In the genomic region with DNA sequence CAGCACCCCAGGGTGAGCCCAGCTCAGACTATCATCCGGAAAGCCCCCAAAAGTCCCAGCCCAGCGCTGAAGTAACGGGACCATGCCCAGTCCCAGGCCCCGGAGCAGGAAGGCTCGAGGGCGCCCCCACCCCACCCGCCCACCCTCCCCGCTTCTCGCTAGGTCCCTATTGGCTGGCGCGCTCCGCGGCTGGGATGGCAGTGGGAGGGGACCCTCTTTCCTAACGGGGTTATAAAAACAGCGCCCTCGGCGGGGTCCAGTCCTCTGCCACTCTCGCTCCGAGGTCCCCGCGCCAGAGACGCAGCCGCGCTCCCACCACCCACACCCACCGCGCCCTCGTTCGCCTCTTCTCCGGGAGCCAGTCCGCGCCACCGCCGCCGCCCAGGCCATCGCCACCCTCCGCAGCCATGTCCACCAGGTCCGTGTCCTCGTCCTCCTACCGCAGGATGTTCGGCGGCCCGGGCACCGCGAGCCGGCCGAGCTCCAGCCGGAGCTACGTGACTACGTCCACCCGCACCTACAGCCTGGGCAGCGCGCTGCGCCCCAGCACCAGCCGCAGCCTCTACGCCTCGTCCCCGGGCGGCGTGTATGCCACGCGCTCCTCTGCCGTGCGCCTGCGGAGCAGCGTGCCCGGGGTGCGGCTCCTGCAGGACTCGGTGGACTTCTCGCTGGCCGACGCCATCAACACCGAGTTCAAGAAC, we compare ENCODE assay signal across 8 cellular contexts. TPM values are rescaled to one million over a fixed set of nuclear protein-coding genes. Genes with fewer than 3 reads are reported as not detected.
DNase-seq lines count a peak whose midpoint lies in the region; ATAC-seq, FAIRE-seq and TF ChIP-seq lines count a peak whose summit lies in the region.

No MANE protein-coding gene starts in this region.

- H3K4me3 ChIP-seq in GM06990 (replicated peaks; ENCODE audit: low read depth, low read length), result peak overlapping the region; percentile 89
- peak overlapping the region; percentile 80 for H3K4me3 ChIP-seq in psoas muscle

- H3K4me3 Mint-ChIP-seq in activated naive CD4-positive, alpha-beta T cell treated with anti-CD3 and anti-CD28 coated beads, Interleukin-2, amount 50 U/mL, for 24 hours, result peak overlapping the region; percentile 94

- in situ Hi-C loops in SK-MEL-5 (cut with HindIII; ENCODE audit: low pct_unique_long_range_greater_than_20kb, low sequenced_read_pairs), result loop anchor here (25.0 kb wide), 1 partner anchor 367 kb away; no protein-coding TSS in a partner anchor

- H3K9me3 Mint-ChIP-seq in activated naive CD4-positive, alpha-beta T cell treated with anti-CD3 and anti-CD28 coated beads, Interleukin-2, amount 50 U/mL, for 24 hours, result no peaks in the 10 kb centered on the region

- DNase-seq in GM06990 (ENCODE audit: extremely low read depth, insufficient read length) (peak; percentile 84), SK-MEL-5 (ENCODE audit: low read depth, low spot score) (peak; percentile 86), Right ventricle myocardium superior (peak; percentile 95), psoas muscle (peak; percentile 90 to 94), urothelium cell line (ENCODE audit: low spot score) (peak; percentile 92), NCI-H2196 treated with DMSO at 0.1 percent for 48 hours (lab: John Stamatoyannopoulos, UW; ENCODE audit: unreplicated experiment) (no peak)

- H3K9me3 ChIP-seq in psoas muscle, result no peaks in the 10 kb centered on the region

- no peaks in the 10 kb centered on the region for H3K27me3 ChIP-seq in GM06990 (replicated peaks; ENCODE audit: control insufficient read depth, insufficient read depth, low read length)
- peaks cover 0 to 74% (median 8%) of the 10 kb centered on the region in 3 donors for H3K27me3 ChIP-seq in psoas muscle (ENCODE audit: insufficient read depth in 3 of 3, low read length in 2 of 3)

- peaks cover 22% of the 10 kb centered on the region for H3K4me1 ChIP-seq in psoas muscle

- no peak for FAIRE-seq in urothelium cell line (lab: Jason Lieb, UNC)

- peaks cover 56% of the 10 kb centered on the region for H3K4me1 Mint-ChIP-seq in activated naive CD4-positive, alpha-beta T cell treated with anti-CD3 and anti-CD28 coated beads, Interleukin-2, amount 50 U/mL, for 24 hours

- WGBS in psoas muscle, 3 donors, result 1% methylated on average over 60 to 72 of the region's 72 CpGs

- H3K27ac ChIP-seq in psoas muscle, result peak overlapping the region; percentile 83

- intact Hi-C loops in Right ventricle myocardium superior (cut with DNase I) (no loop called here), psoas muscle (cut with DNase I) (no loop called here)

- peak overlapping the region; percentile 94 for H3K27ac Mint-ChIP-seq in activated naive CD4-positive, alpha-beta T cell treated with anti-CD3 and anti-CD28 coated beads, Interleukin-2, amount 50 U/mL, for 24 hours

- H3K36me3 Mint-ChIP-seq in activated naive CD4-positive, alpha-beta T cell treated with anti-CD3 and anti-CD28 coated beads, Interleukin-2, amount 50 U/mL, for 24 hours, result peaks cover 9% of the 10 kb centered on the region

- H3K36me3 ChIP-seq in GM06990 (ENCODE audit: control insufficient read depth, insufficient read depth, low read length) (peaks cover 3% of the 10 kb centered on the region), psoas muscle (ENCODE audit: insufficient read depth in 1 of 2, low read depth in 1 of 2) (peaks cover 3 to 29% of the 10 kb centered on the region in 2 donors)

- no peaks in the 10 kb centered on the region for H3K27me3 Mint-ChIP-seq in activated naive CD4-positive, alpha-beta T cell treated with anti-CD3 and anti-CD28 coated beads, Interleukin-2, amount 50 U/mL, for 24 hours

- peak; percentile 20 for ATAC-seq in HG02759 (IDR thresholded peaks at IDR 0.05; ENCODE audit: unreplicated experiment)
- peak; percentile 86 for ATAC-seq in Right ventricle myocardium superior (ENCODE audit: poor library complexity)
- peak; percentile 62 to 76 (median 66) for ATAC-seq in psoas muscle

- TF ChIP-seq CTCF in GM06990 (IDR thresholded peaks at IDR 0.05; ENCODE audit: insufficient read depth, low read length, poor library complexity, severe bottlenecking), result no peak
- no peak for TF ChIP-seq CTCF in psoas muscle (IDR thresholded peaks at IDR 0.05)

RNA-seq across cellular contexts. Expression of a gene that starts 1.1 kb away (rescaled TPM):
- total RNA-seq in SK-MEL-5 (2014; rRNA removed; shearing (Covaris generic)), result 2,222 and 2,306 TPM in 2 replicates
- polyA plus RNA-seq in SK-MEL-5 (2015; cell fraction: cytosol; rRNA removed), result 2,226 and 2,601 TPM in 2 replicates
- polyA plus RNA-seq in SK-MEL-5 (2015; cell fraction: nucleus; rRNA removed), result 999 and 1,074 TPM in 2 replicates
- 364 TPM for total RNA-seq in Right ventricle myocardium superior
- 100 to 1,000 TPM; 166 to 315 (median 198) TPM for total RNA-seq in psoas muscle
- polyA plus RNA-seq in psoas muscle, result 100 to 1,000 TPM; 126 to 443 (median 175) TPM

RNA-seq across cellular contexts. Expression of a gene that starts 27.7 kb away (rescaled TPM):
- 8.0 and 9.7 TPM in 2 replicates for total RNA-seq in SK-MEL-5 (2014; rRNA removed; shearing (Covaris generic))
- 5.0 and 5.9 TPM in 2 replicates for polyA plus RNA-seq in SK-MEL-5 (2015; cell fraction: cytosol; rRNA removed)
- polyA plus RNA-seq in SK-MEL-5 (2015; cell fraction: nucleus; rRNA removed), result 9.1 and 17.5 TPM in 2 replicates
- 4.5 TPM for total RNA-seq in Right ventricle myocardium superior
- total RNA-seq in psoas muscle, result 1 to 10 TPM in 3 of 4 donors, under 1 TPM in 1; 0.84 to 2.7 (median 1.9) TPM
- 1 to 10 TPM in 2 of 3 donors, under 1 TPM in 1; 0.49 to 2.5 (median 2.3) TPM for polyA plus RNA-seq in psoas muscle

Comparison
In these comparisons a context has a peak if more than half of its experiments do, and no peak if none do; other contexts are left out.
1. ATAC-seq: peak in every context shown above with its lines; median percentile 86 in Right ventricle myocardium superior; 66 in psoas muscle; 20 in HG02759.